15 cellular contexts compared by ENCODE assay signal in genomic region chr3:150252462-150252861, GRCh38.
DNase-seq lines count a peak whose midpoint lies in the region; TF ChIP-seq lines count a peak whose summit lies in the region.
"Had no signal": no experiment of that assay in that cellular context is flagged by ENCODE, and none has a peak within 500 bp of the region (broad histone marks: within the 10 kb centered on the region; RNA-seq: fewer than 3 reads in every experiment).

No MANE protein-coding gene starts in this region.

- H3K36me3 Mint-ChIP-seq in CD14-positive monocyte, result no peaks in the 10 kb centered on the region
- H3K36me3 Mint-ChIP-seq: activated naive CD8-positive, alpha-beta T cell had no signal

- H3K27ac Mint-ChIP-seq in CD14-positive monocyte, result peak overlapping the region in 1 of 7 donors; percentile 0
- H3K27ac Mint-ChIP-seq: activated naive CD8-positive, alpha-beta T cell; natural killer cell treated with Interleukin-12 subunit alpha and Interleukin-12 subunit beta and Interleukin-15 and Interleukin-18, amount 100 ng/mL, for 72 hours had no signal

- DNase-seq in HCEC 1CT (peak; percentile 78), astrocyte of the hippocampus (ENCODE audit: low read depth, low spot score) (peak; percentile 31), glomerular endothelial cell (ENCODE audit: extremely low read depth, low read depth, low spot score) (peak; percentile 71), pulmonary artery endothelial cell (ENCODE audit: low read depth, low spot score) (peak; percentile 86), CD14-positive monocyte (ENCODE audit: low spot score) (no peak), NCI-H526 (lab: John Stamatoyannopoulos, UW) (no peak), NCI-H226 (no peak)
- no peak for DNase-seq in central memory CD4-positive, alpha-beta T cell
- DNase-seq: activated CD8-positive, alpha-beta memory T cell treated with anti-CD3 and anti-CD28 coated beads for 24 hours; C1 segment of cervical spinal cord; effector CD8-positive, alpha-beta T cell; NCI-H1436 treated with DMSO at 0.1 percent for 48 hours; T-helper 2 cell had no signal

- peaks cover 0 to 2% (median 0%) of the 10 kb centered on the region in 7 donors for H3K9me3 Mint-ChIP-seq in CD14-positive monocyte
- H3K9me3 Mint-ChIP-seq: natural killer cell treated with Interleukin-12 subunit alpha and Interleukin-12 subunit beta and Interleukin-15 and Interleukin-18, amount 100 ng/mL, for 72 hours had no signal

- no peak overlapping the region for H3K4me3 Mint-ChIP-seq in CD14-positive monocyte
- H3K4me3 Mint-ChIP-seq: activated naive CD8-positive, alpha-beta T cell; natural killer cell treated with Interleukin-12 subunit alpha and Interleukin-12 subunit beta and Interleukin-15 and Interleukin-18, amount 100 ng/mL, for 72 hours had no signal

- peaks cover 29% of the 10 kb centered on the region for H3K4me1 Mint-ChIP-seq in CD14-positive monocyte

- intact Hi-C loops in CD14-positive monocyte (cut with micrococcal nuclease), result no loop called here

- H3K27me3 Mint-ChIP-seq in CD14-positive monocyte (ENCODE audit: low read depth in 3 of 3), result peaks cover 0 to 2% (median 2%) of the 10 kb centered on the region in 3 donors

- no peak for TF ChIP-seq CTCF in CD14-positive monocyte (IDR thresholded peaks at IDR 0.05)

Comparison
In these comparisons a context has a peak if more than half of its experiments do, and no peak if none do; other contexts are left out.
1. DNase-seq: peak in HCEC 1CT (single experiment), astrocyte of the hippocampus (single experiment), glomerular endothelial cell (single experiment) and pulmonary artery endothelial cell (single experiment); none in CD14-positive monocyte (single experiment), NCI-H526 (0 of 2), NCI-H226 (single experiment) and central memory CD4-positive, alpha-beta T cell (single experiment).